13 cellular contexts compared by ENCODE assay signal in genomic region chr2:135657806-135658582, GRCh38.
DNase-seq lines count a peak whose midpoint lies in the region; ATAC-seq and TF ChIP-seq lines count a peak whose summit lies in the region.
"Had no signal": no experiment of that assay in that cellular context is flagged by ENCODE, and none has a peak within 500 bp of the region (broad histone marks: within the 10 kb centered on the region; RNA-seq: fewer than 3 reads in every experiment).

No MANE protein-coding gene starts in this region.

- H3K27me3 ChIP-seq in CD4-positive, alpha-beta T cell (ENCODE audit: control insufficient read depth, insufficient read depth, low read length): no peaks in the 10 kb centered on the region
- H3K27me3 ChIP-seq in mammary epithelial cell (ENCODE audit: insufficient read depth, low read length): no peaks in the 10 kb centered on the region
- H3K27me3 ChIP-seq: spleen had no signal

- H3K4me2 ChIP-seq in mammary epithelial cell (ENCODE audit: insufficient read depth, low read depth, low read length): no peak overlapping the region

- no peak for TF ChIP-seq CTCF in CD4-positive, alpha-beta T cell (IDR thresholded peaks at IDR 0.05)
- TF ChIP-seq CTCF in activated B cell treated with CpG ODN at 0.5 μM for 24 hours (IDR thresholded peaks at IDR 0.05) (no peak), mammary epithelial cell (conservative IDR thresholded peaks at IDR 0.05 in 1 of 2, IDR thresholded peaks at IDR 0.05 in 1 of 2; ENCODE audit: extremely low read depth in 1 of 2, insufficient read depth in 1 of 2, low read depth in 1 of 2, low read length in 2 of 2) (no peak)

- dilution Hi-C loops in mammary epithelial cell (cut with HindIII; ENCODE audit: low sequenced_read_pairs): no loop called here

- no peaks in the 10 kb centered on the region for H3K9me3 ChIP-seq in CD4-positive, alpha-beta T cell (ENCODE audit: control insufficient read depth, low read length)
- no peaks in the 10 kb centered on the region for H3K9me3 ChIP-seq in mammary epithelial cell (replicated peaks; ENCODE audit: insufficient read depth, low read length)
- H3K9me3 ChIP-seq: spleen had no signal

- in situ Hi-C loops in mammary epithelial cell (cut with MboI; ENCODE audit: low sequenced_read_pairs in 2 of 2): no loop called here

- BruUV-seq in mammary epithelial cell (replicated peaks; lab: Mats Ljungman, UMichigan): no TSS peak

- POLR2A ChIA-PET in CD4-positive, alpha-beta T cell (lab: Charles Lee): interaction anchor here (0.9 to 1.9 kb wide), 5 partner anchors 12 to 740 kb away, joined by 3 to 12 read pairs (median 5); partner anchors contain the start of genes CCNT2, R3HDM1, UBXN4 and ZRANB3
- POLR2A ChIA-PET in activated B cell treated with CpG ODN at 0.5 μM for 24 hours (lab: Charles Lee): no interaction called here

- H2AFZ ChIP-seq in mammary epithelial cell (ENCODE audit: low read depth, low read length): no peak overlapping the region

- no peaks in the 10 kb centered on the region for H4K20me1 ChIP-seq in mammary epithelial cell (ENCODE audit: insufficient read depth, low read length)

- H3K36me3 Mint-ChIP-seq in CD4-positive, alpha-beta T cell (ENCODE audit: low read depth): peaks cover 72% of the 10 kb centered on the region
- H3K36me3 Mint-ChIP-seq in activated B cell treated with CpG ODN at 0.5 μM for 24 hours (ENCODE audit: low read depth): peaks cover 66% of the 10 kb centered on the region
- H3K36me3 Mint-ChIP-seq in activated T-helper 17 cell treated with anti-CD3 and anti-CD28 coated beads, Interleukin-2, amount 50 U/mL, for 72 hours (ENCODE audit: low read depth): peaks cover 83% of the 10 kb centered on the region

- WGBS in mammary epithelial cell (ENCODE audit: low coverage, missing lambda C conversion rate): 98% methylated on average over 12 of the region's 12 CpGs

- H3K79me2 ChIP-seq in mammary epithelial cell (ENCODE audit: insufficient read depth, low read length): no peaks in the 10 kb centered on the region

- CTCF ChIA-PET in CD4-positive, alpha-beta T cell (lab: Charles Lee): interaction anchor here (1.0 to 1.4 kb wide), 2 partner anchors 45 to 52 kb away, joined by 3 to 4 read pairs; no protein-coding TSS in a partner anchor
- CTCF ChIA-PET in activated B cell treated with CpG ODN at 0.5 μM for 24 hours (lab: Charles Lee): no interaction called here
- CTCF ChIA-PET in mammary epithelial cell (lab: Charles Lee; ENCODE audit: low non-redundant PET): no interaction called here

- no peak overlapping the region for H3K27ac ChIP-seq in CD4-positive, alpha-beta T cell (ENCODE audit: low read depth, low read length)
- H3K27ac ChIP-seq in mammary epithelial cell (ENCODE audit: insufficient read depth, low read depth, low read length): no peak overlapping the region
- H3K27ac ChIP-seq: spleen had no signal

- peaks cover 17% of the 10 kb centered on the region for H3K4me1 Mint-ChIP-seq in CD4-positive, alpha-beta T cell (ENCODE audit: low read depth)
- H3K4me1 Mint-ChIP-seq in activated B cell treated with CpG ODN at 0.5 μM for 24 hours: no peaks in the 10 kb centered on the region
- peaks cover 7% of the 10 kb centered on the region for H3K4me1 Mint-ChIP-seq in activated T-helper 17 cell treated with anti-CD3 and anti-CD28 coated beads, Interleukin-2, amount 50 U/mL, for 72 hours

- peak overlapping the region; percentile 86 for H3K4me3 Mint-ChIP-seq in CD4-positive, alpha-beta T cell
- H3K4me3 Mint-ChIP-seq in activated B cell treated with CpG ODN at 0.5 μM for 24 hours: peak overlapping the region; percentile 32
- H3K4me3 Mint-ChIP-seq in activated T-helper 17 cell treated with anti-CD3 and anti-CD28 coated beads, Interleukin-2, amount 50 U/mL, for 72 hours: peak overlapping the region; percentile 57

- H3K9me3 Mint-ChIP-seq in CD4-positive, alpha-beta T cell: no peaks in the 10 kb centered on the region
- no peaks in the 10 kb centered on the region for H3K9me3 Mint-ChIP-seq in activated B cell treated with CpG ODN at 0.5 μM for 24 hours
- H3K9me3 Mint-ChIP-seq in activated T-helper 17 cell treated with anti-CD3 and anti-CD28 coated beads, Interleukin-2, amount 50 U/mL, for 72 hours: no peaks in the 10 kb centered on the region

- H3K36me3 ChIP-seq in mammary epithelial cell (ENCODE audit: insufficient read depth, low read length): peaks cover 15% of the 10 kb centered on the region

- intact Hi-C loops in CD4-positive, alpha-beta T cell (cut with DNase I, micrococcal nuclease): loop anchor here in 1 of 2 experiments (5.0 kb wide), 1 partner anchor 126 kb away; the partner anchor contains the start of genes R3HDM1 and ZRANB3
- intact Hi-C loops in activated B cell treated with CpG ODN at 0.5 μM for 24 hours (cut with micrococcal nuclease) (no loop called here), mammary epithelial cell (cut with micrococcal nuclease) (no loop called here)

- peak overlapping the region; percentile 93 for H3K27ac Mint-ChIP-seq in CD4-positive, alpha-beta T cell
- no peak overlapping the region for H3K27ac Mint-ChIP-seq in activated B cell treated with CpG ODN at 0.5 μM for 24 hours
- peak overlapping the region; percentile 63 for H3K27ac Mint-ChIP-seq in activated T-helper 17 cell treated with anti-CD3 and anti-CD28 coated beads, Interleukin-2, amount 50 U/mL, for 72 hours

- peak; percentile 93 for ATAC-seq in CD4-positive, alpha-beta T cell (ENCODE audit: poor library complexity)
- ATAC-seq in activated B cell treated with CpG ODN at 0.5 μM for 24 hours (ENCODE audit: low read depth): no peak
- peak; percentile 45 for ATAC-seq in activated T-helper 17 cell treated with anti-CD3 and anti-CD28 coated beads, Interleukin-2, amount 50 U/mL, for 72 hours (replicated peaks)
- ATAC-seq in left lobe of liver: no peak

- no peak overlapping the region for H3K9ac ChIP-seq in mammary epithelial cell (ENCODE audit: insufficient read depth, low read length)

- DNase-seq in CD4-positive, alpha-beta T cell: peak; percentile 32 to 67 (median 50)
- DNase-seq in activated B cell treated with CpG ODN at 0.5 μM for 24 hours (no peak), left lobe of liver (ENCODE audit: low spot score) (no peak), erythroblast (lab: John Stamatoyannopoulos, UW) (no peak), cerebellum (ENCODE audit: low spot score) (no peak), mammary epithelial cell (no peak)
- DNase-seq in stimulated activated CD4-positive, alpha-beta T cell treated with anti-CD3 and anti-CD28 coated beads, Interleukin-1b, Interleukin-23, amount 100 ng/mL, for 4 hours (ENCODE audit: low read depth in 2 of 2): peak; percentile 1 to 18
- DNase-seq: GF-D8, head of caudate nucleus, KG1, NCI-H526, spleen had no signal

- TF ChIP-seq POLR2A in erythroblast (IDR thresholded peaks at IDR 0.05; ENCODE audit: low read length): no peak

- H3K4me1 ChIP-seq in mammary epithelial cell (ENCODE audit: insufficient read depth, low read length): no peaks in the 10 kb centered on the region
- H3K4me1 ChIP-seq: spleen had no signal

- no peak overlapping the region for H3K4me3 ChIP-seq in mammary epithelial cell (replicated peaks in 1 of 3; ENCODE audit: insufficient read depth in 1 of 3, low read depth in 2 of 3, low read length in 3 of 3)
- H3K4me3 ChIP-seq: spleen had no signal

- no peaks in the 10 kb centered on the region for H3K27me3 Mint-ChIP-seq in CD4-positive, alpha-beta T cell
- no peaks in the 10 kb centered on the region for H3K27me3 Mint-ChIP-seq in activated B cell treated with CpG ODN at 0.5 μM for 24 hours
- H3K27me3 Mint-ChIP-seq in activated T-helper 17 cell treated with anti-CD3 and anti-CD28 coated beads, Interleukin-2, amount 50 U/mL, for 72 hours: no peaks in the 10 kb centered on the region

Comparison
In these comparisons a context has a peak if more than half of its experiments do, and no peak if none do; other contexts are left out.
1. ATAC-seq: peak in CD4-positive, alpha-beta T cell (single experiment) and activated T-helper 17 cell treated with anti-CD3 and anti-CD28 coated beads, Interleukin-2, amount 50 U/mL, for 72 hours (single experiment); none in activated B cell treated with CpG ODN at 0.5 μM for 24 hours (single experiment) and left lobe of liver (single experiment).
2. DNase-seq: peak in CD4-positive, alpha-beta T cell (10 of 10) and stimulated activated CD4-positive, alpha-beta T cell treated with anti-CD3 and anti-CD28 coated beads, Interleukin-1b, Interleukin-23, amount 100 ng/mL, for 4 hours (2 of 2); none in activated B cell treated with CpG ODN at 0.5 μM for 24 hours (single experiment), left lobe of liver (single experiment), erythroblast (0 of 2), cerebellum (single experiment) and mammary epithelial cell (single experiment).
3. H3K4me3 Mint-ChIP-seq: peak in every context shown above with its lines; median percentile 86 in CD4-positive, alpha-beta T cell; 57 in activated T-helper 17 cell treated with anti-CD3 and anti-CD28 coated beads, Interleukin-2, amount 50 U/mL, for 72 hours; 32 in activated B cell treated with CpG ODN at 0.5 μM for 24 hours.